25 cellular contexts compared by ENCODE assay signal in the genomic region with DNA sequence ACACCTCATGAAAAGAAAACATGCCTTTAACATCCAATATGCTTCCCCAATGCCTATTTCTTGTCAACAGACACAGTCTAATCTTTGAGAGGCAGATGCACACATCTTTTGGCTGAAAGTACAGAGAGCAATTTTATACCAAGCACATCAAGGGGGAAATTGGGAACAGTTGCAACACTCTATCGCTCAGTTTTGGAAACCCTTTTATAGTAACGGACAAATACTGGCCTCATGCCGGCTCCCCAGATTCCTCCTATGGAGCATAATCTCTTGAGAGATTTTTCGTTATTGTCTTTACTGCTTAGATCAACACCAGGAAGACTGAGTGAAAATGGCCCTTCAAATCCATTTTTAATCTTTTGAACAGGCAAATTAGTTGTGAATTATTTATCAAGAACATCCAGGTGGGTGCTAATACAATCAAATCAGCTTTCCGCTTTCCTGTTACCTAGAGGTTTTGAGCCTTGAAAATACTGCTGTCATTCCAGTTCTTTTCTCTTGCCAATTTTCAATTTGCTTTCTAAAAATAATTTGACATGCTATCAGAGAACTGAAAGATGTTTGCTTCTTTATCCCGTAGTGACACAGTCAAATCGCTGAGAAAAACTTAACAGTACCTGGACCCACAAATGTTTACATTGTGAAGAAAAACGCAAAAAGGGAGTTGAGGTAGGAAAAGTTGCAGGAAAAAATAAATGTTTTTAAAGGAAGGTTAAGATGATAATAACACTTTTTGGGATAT.
"Had no signal": no experiment of that assay in that cellular context is flagged by ENCODE, and none has a peak within 500 bp of the region (broad histone marks: within the 10 kb centered on the region; RNA-seq: fewer than 3 reads in every experiment).

No MANE protein-coding gene starts in this region.

- H3K4me1 ChIP-seq: esophagus muscularis mucosa, gastrocnemius medialis, left lung, pancreas, right lobe of liver, testis, tibial nerve, upper lobe of right lung, vagina had no signal

- H3K27me3 ChIP-seq: esophagus muscularis mucosa, gastrocnemius medialis, left lung, right lobe of liver, testis, tibial nerve, upper lobe of right lung, vagina had no signal

- H3K9me3 Mint-ChIP-seq: nephron; stimulated activated effector memory CD8-positive, alpha-beta T cell treated with anti-CD3 and anti-CD28 coated beads, Interleukin-12 subunit alpha, Interleukin-12 subunit beta, amount 100 ng/mL, for 72 hours; stimulated activated naive CD8-positive, alpha-beta T cell treated with anti-CD3 and anti-CD28 coated beads, Interleukin-15, Interleukin-2, amounts not matched to agents 100 ng/mL and 50 ng/mL, for 24 hours had no signal

- H3K9me3 ChIP-seq: esophagus muscularis mucosa, gastrocnemius medialis, left lung, pancreas, right lobe of liver, testis, tibial nerve, upper lobe of right lung, vagina had no signal

- ATAC-seq: gastrocnemius medialis; left lung; pancreas; right lobe of liver; stimulated activated effector memory CD8-positive, alpha-beta T cell treated with anti-CD3 and anti-CD28 coated beads, Interleukin-12 subunit alpha, Interleukin-12 subunit beta, amount 100 ng/mL, for 72 hours; upper lobe of right lung had no signal

- H3K4me3 Mint-ChIP-seq: naive B cell; nephron; stimulated activated effector memory CD8-positive, alpha-beta T cell treated with anti-CD3 and anti-CD28 coated beads, Interleukin-12 subunit alpha, Interleukin-12 subunit beta, amount 100 ng/mL, for 72 hours; stimulated activated naive CD8-positive, alpha-beta T cell treated with anti-CD3 and anti-CD28 coated beads, Interleukin-15, Interleukin-2, amounts not matched to agents 100 ng/mL and 50 ng/mL, for 24 hours had no signal

- H3K36me3 ChIP-seq: esophagus muscularis mucosa, gastrocnemius medialis, left lung, pancreas, right lobe of liver, tibial nerve, upper lobe of right lung, vagina had no signal

- H3K27ac ChIP-seq: dorsolateral prefrontal cortex, epithelial cell of prostate, esophagus muscularis mucosa, gastrocnemius medialis, left lung, pancreas, right lobe of liver, testis, tibial nerve, upper lobe of right lung, vagina had no signal

- H3K4me3 ChIP-seq: dorsolateral prefrontal cortex, esophagus muscularis mucosa, gastrocnemius medialis, left lung, lung, pancreas, right lobe of liver, testis, tibial nerve, upper lobe of right lung, vagina had no signal

- H3K36me3 Mint-ChIP-seq: naive B cell; stimulated activated effector memory CD8-positive, alpha-beta T cell treated with anti-CD3 and anti-CD28 coated beads, Interleukin-12 subunit alpha, Interleukin-12 subunit beta, amount 100 ng/mL, for 72 hours had no signal

- DNase-seq: cortex of kidney; dorsolateral prefrontal cortex; effector memory CD4-positive, alpha-beta T cell; gastrocnemius medialis; glutamatergic neuron; islet precursor cell; left lung; mesenchymal stem cell; naive B cell; occipital lobe; pancreas; right lobe of liver; stimulated activated CD4-positive, alpha-beta T cell treated with anti-CD3 and anti-CD28 coated beads, Interleukin-4, amount 100 ng/mL, for 1 hour; stimulated activated CD8-positive, alpha-beta memory T cell treated with anti-CD3 and anti-CD28 coated beads, Interleukin-4, amount 100 ng/mL, for 48 hours; testis; upper lobe of right lung had no signal

- H3K27ac Mint-ChIP-seq: naive B cell; nephron; progenitor cell of endocrine pancreas; stimulated activated effector memory CD8-positive, alpha-beta T cell treated with anti-CD3 and anti-CD28 coated beads, Interleukin-12 subunit alpha, Interleukin-12 subunit beta, amount 100 ng/mL, for 72 hours; stimulated activated naive CD8-positive, alpha-beta T cell treated with anti-CD3 and anti-CD28 coated beads, Interleukin-15, Interleukin-2, amounts not matched to agents 100 ng/mL and 50 ng/mL, for 24 hours had no signal

- FAIRE-seq: pancreas had no signal

- H3K4me1 Mint-ChIP-seq: naive B cell; nephron; stimulated activated effector memory CD8-positive, alpha-beta T cell treated with anti-CD3 and anti-CD28 coated beads, Interleukin-12 subunit alpha, Interleukin-12 subunit beta, amount 100 ng/mL, for 72 hours had no signal
